In genomic region chr6:31165454-31165832, GRCh38 we compare ENCODE assay signal across 23 cellular contexts. TPM values are rescaled to one million over a fixed set of nuclear protein-coding genes. Genes with fewer than 3 reads are reported as not detected.
DNase-seq lines count a peak whose midpoint lies in the region; ATAC-seq and TF ChIP-seq lines count a peak whose summit lies in the region.
"Not testable (repeated sequence)": the region's sequence is repeated elsewhere in the genome, so short reads cannot be mapped to it uniquely, and the experiment has no call there.
"Had no signal": no experiment of that assay in that cellular context is flagged by ENCODE, and none has a peak within 500 bp of the region (broad histone marks: within the 10 kb centered on the region; RNA-seq: fewer than 3 reads in every experiment).

No MANE protein-coding gene starts in this region.

- not testable (repeated sequence) for H3F3A ChIP-seq in MM.1S (ENCODE audit: insufficient read depth, low read length)

- peaks cover 20% of the 10 kb centered on the region for H3K79me2 ChIP-seq in MM.1S (ENCODE audit: low read length)

- H3K4me3 ChIP-seq in MM.1S (ENCODE audit: low read length), result not testable (repeated sequence)

- not testable (repeated sequence) for H3K36me3 ChIP-seq in MM.1S (replicated peaks; ENCODE audit: insufficient read depth, low read length)

- not testable (repeated sequence) for H3K9me3 ChIP-seq in MM.1S (replicated peaks; ENCODE audit: insufficient read depth, low read length)

- not testable (repeated sequence) for H4K20me1 ChIP-seq in MM.1S (ENCODE audit: insufficient read depth, low read length)

- H2AFZ ChIP-seq in MM.1S (ENCODE audit: low read length), result not testable (repeated sequence)

- H3K4me1 Mint-ChIP-seq in activated CD4-positive, alpha-beta memory T cell treated with anti-CD3 and anti-CD28 coated beads for 36 hours (ENCODE audit: low read depth), result peaks cover 38% of the 10 kb centered on the region
- H3K4me1 Mint-ChIP-seq in stimulated activated naive B cell treated with anti-CD40 and anti-IgM and Interleukin-4, amounts not matched to agents 10 μg/mL and 1 μg/mL and 100 μg/mL, for 72 hours, result peaks cover 16 to 31% of the 10 kb centered on the region in 2 donors

- peaks cover 25% of the 10 kb centered on the region for H3K36me3 Mint-ChIP-seq in activated CD4-positive, alpha-beta memory T cell treated with anti-CD3 and anti-CD28 coated beads for 36 hours
- H3K36me3 Mint-ChIP-seq in stimulated activated naive B cell treated with anti-CD40 and anti-IgM and Interleukin-4, amounts not matched to agents 10 μg/mL and 1 μg/mL and 100 μg/mL, for 72 hours, result peaks cover 9 to 23% of the 10 kb centered on the region in 2 donors

- TF ChIP-seq CTCF in MM.1S (IDR thresholded peaks at IDR 0.05; ENCODE audit: low read length), result not testable (repeated sequence)

- H3K27me3 ChIP-seq in MM.1S (replicated peaks; ENCODE audit: insufficient read depth, low read length), result not testable (repeated sequence)

- ATAC-seq in GM18907 (IDR thresholded peaks at IDR 0.05; ENCODE audit: unreplicated experiment) (peak; percentile 31), GM19455 (IDR thresholded peaks at IDR 0.05; ENCODE audit: unreplicated experiment) (peak; percentile 10), GM21723 (IDR thresholded peaks at IDR 0.05; ENCODE audit: unreplicated experiment) (peak; percentile 29), HG02840 (IDR thresholded peaks at IDR 0.05; ENCODE audit: low FRiP score, unreplicated experiment) (peak; percentile 26), HG03280 (IDR thresholded peaks at IDR 0.05; ENCODE audit: unreplicated experiment) (peak; percentile 10)
- peak; percentile 32 to 49 for ATAC-seq in stimulated activated naive B cell treated with anti-CD40 and anti-IgM and Interleukin-4, amounts not matched to agents 10 μg/mL and 1 μg/mL and 100 μg/mL, for 72 hours (replicated peaks)

- not testable (repeated sequence) for H3K27ac Mint-ChIP-seq in activated CD4-positive, alpha-beta memory T cell treated with anti-CD3 and anti-CD28 coated beads for 36 hours; stimulated activated naive B cell treated with anti-CD40 and anti-IgM and Interleukin-4, amounts not matched to agents 10 μg/mL and 1 μg/mL and 100 μg/mL, for 72 hours

- not testable (repeated sequence) for H3K9ac ChIP-seq in MM.1S (ENCODE audit: low read length)

- H3K4me2 ChIP-seq in MM.1S (ENCODE audit: low read depth, low read length), result peak overlapping the region; percentile 31; the same call in 1 of the 2 replicates

- H3K9me3 Mint-ChIP-seq in activated CD4-positive, alpha-beta memory T cell treated with anti-CD3 and anti-CD28 coated beads for 36 hours; stimulated activated naive B cell treated with anti-CD40 and anti-IgM and Interleukin-4, amounts not matched to agents 10 μg/mL and 1 μg/mL and 100 μg/mL, for 72 hours: not testable (repeated sequence)

- intact Hi-C loops in activated CD4-positive, alpha-beta memory T cell treated with anti-CD3 and anti-CD28 coated beads for 36 hours (cut with micrococcal nuclease), result not testable (repeated sequence)

- H3K27ac ChIP-seq in MM.1S (ENCODE audit: low read length), result not testable (repeated sequence)

- not testable (repeated sequence) for H3K9me2 ChIP-seq in MM.1S (replicated peaks; ENCODE audit: insufficient read depth, low read length)

- peaks cover 35% of the 10 kb centered on the region for H3K4me1 ChIP-seq in MM.1S (ENCODE audit: low read length)

- H3K4me3 Mint-ChIP-seq in activated CD4-positive, alpha-beta memory T cell treated with anti-CD3 and anti-CD28 coated beads for 36 hours, result not testable (repeated sequence)
- peak overlapping the region in 1 of 2 donors; percentile 42 for H3K4me3 Mint-ChIP-seq in stimulated activated naive B cell treated with anti-CD40 and anti-IgM and Interleukin-4, amounts not matched to agents 10 μg/mL and 1 μg/mL and 100 μg/mL, for 72 hours

- POLR2A ChIA-PET in activated CD4-positive, alpha-beta memory T cell treated with anti-CD3 and anti-CD28 coated beads for 36 hours (lab: Charles Lee), result interaction anchor here (1.1 kb wide), 1 partner anchor 10 kb away, joined by 5 read pairs; no protein-coding TSS in a partner anchor

- DNase-seq in MM.1S; stimulated activated naive B cell treated with anti-CD40 and anti-IgM and Interleukin-4, amounts not matched to agents 10 μg/mL and 1 μg/mL and 100 μg/mL, for 72 hours: not testable (repeated sequence)
- DNase-seq in activated CD4-positive, alpha-beta memory T cell treated with anti-CD3 and anti-CD28 coated beads for 36 hours, result peak; percentile 16

- CTCF ChIA-PET in activated CD4-positive, alpha-beta memory T cell treated with anti-CD3 and anti-CD28 coated beads for 36 hours (lab: Charles Lee), result interaction anchor here (1.9 kb wide), 1 partner anchor 20 kb away, joined by 5 read pairs; no protein-coding TSS in a partner anchor

- H3K27me3 Mint-ChIP-seq in activated CD4-positive, alpha-beta memory T cell treated with anti-CD3 and anti-CD28 coated beads for 36 hours; stimulated activated naive B cell treated with anti-CD40 and anti-IgM and Interleukin-4, amounts not matched to agents 10 μg/mL and 1 μg/mL and 100 μg/mL, for 72 hours: not testable (repeated sequence)

RNA-seq across cellular contexts. Expression of gene POU5F1, which starts 5.0 kb away (rescaled TPM):
- total RNA-seq in activated CD4-positive, alpha-beta memory T cell treated with anti-CD3 and anti-CD28 coated beads for 36 hours, result under 1 TPM in 1 of 2 experiments, not detected in 1; 0.52 TPM
- total RNA-seq: lung microvascular endothelial cell; natural killer cell; T-helper 2 cell treated with Interferon-gamma antibody and Interleukin-4, amounts not matched to agents 100 ng/mL and 5 ng/mL, for 36 hours had no signal

RNA-seq across cellular contexts. Expression of gene TCF19, which starts 7.1 kb away (rescaled TPM):
- total RNA-seq in activated CD4-positive, alpha-beta memory T cell treated with anti-CD3 and anti-CD28 coated beads for 36 hours, result 10 to 100 TPM; 93.0 to 93.1 TPM

RNA-seq across cellular contexts. Expression of gene CCHCR1, which starts 7.8 kb away (rescaled TPM):
- total RNA-seq in activated CD4-positive, alpha-beta memory T cell treated with anti-CD3 and anti-CD28 coated beads for 36 hours, result 10 to 100 TPM; 44.5 to 50.5 TPM

RNA-seq across cellular contexts. Expression of gene PSORS1C2, which starts 26.6 kb away (rescaled TPM):
- not detected for total RNA-seq in activated CD4-positive, alpha-beta memory T cell treated with anti-CD3 and anti-CD28 coated beads for 36 hours
- total RNA-seq: activated naive CD4-positive, alpha-beta T cell treated with anti-CD3 and anti-CD28 coated beads, Interleukin-2, amount 50 U/mL, for 72 hours; dermis blood vessel endothelial cell; endodermal cell; GM23248; HFFc6; left colon; lung microvascular endothelial cell; mucosa of descending colon; natural killer cell; prostate gland; right lobe of liver; spleen; T-helper 2 cell treated with Interferon-gamma antibody and Interleukin-4, amounts not matched to agents 100 ng/mL and 5 ng/mL, for 36 hours; thoracic aorta; urinary bladder had no signal

RNA-seq across cellular contexts. Expression of gene CDSN, which starts 45.2 kb away (rescaled TPM):
- total RNA-seq in activated CD4-positive, alpha-beta memory T cell treated with anti-CD3 and anti-CD28 coated beads for 36 hours, result not detected
- total RNA-seq: activated naive CD4-positive, alpha-beta T cell treated with anti-CD3 and anti-CD28 coated beads, Interleukin-2, amount 50 U/mL, for 72 hours; dermis blood vessel endothelial cell; endodermal cell; GM23248; HFFc6; left colon; lung microvascular endothelial cell; mucosa of descending colon; natural killer cell; right lobe of liver; spleen; T-helper 2 cell treated with Interferon-gamma antibody and Interleukin-4, amounts not matched to agents 100 ng/mL and 5 ng/mL, for 36 hours; urinary bladder had no signal
